In the genomic region with DNA sequence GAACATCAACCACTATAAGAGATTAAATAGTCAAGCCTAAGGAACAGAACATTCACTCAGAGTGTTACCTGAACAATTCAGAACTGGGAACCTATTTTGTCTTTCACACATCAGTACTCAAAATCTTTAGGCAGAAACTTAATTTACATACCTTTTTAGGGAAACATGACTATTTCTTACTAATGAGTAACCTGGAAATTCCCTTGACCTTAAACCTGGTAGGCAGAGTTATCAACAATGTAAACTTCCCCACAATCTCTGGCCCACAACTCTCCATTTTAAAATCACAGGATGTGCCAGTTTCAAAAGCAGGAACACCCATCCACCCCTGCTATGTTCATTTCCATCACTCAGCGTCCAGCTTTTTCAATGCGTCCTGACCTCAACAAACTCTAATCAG, we compare ENCODE assay signal across 25 cellular contexts.
DNase-seq lines count a peak whose midpoint lies in the region; ATAC-seq, FAIRE-seq and TF ChIP-seq lines count a peak whose summit lies in the region.
"Had no signal": no experiment of that assay in that cellular context is flagged by ENCODE, and none has a peak within 500 bp of the region (broad histone marks: within the 10 kb centered on the region; RNA-seq: fewer than 3 reads in every experiment).

No MANE protein-coding gene starts in this region.

- no peak for TF ChIP-seq CTCF in GM10266 (IDR thresholded peaks at IDR 0.05; ENCODE audit: control insufficient read depth, insufficient read depth, low read depth, missing control alignments)

- H3K9me3 Mint-ChIP-seq in activated T-helper 17 cell treated with anti-CD3 and anti-CD28 coated beads, Interleukin-2, amount 50 U/mL, for 72 hours = no peaks in the 10 kb centered on the region
- H3K9me3 Mint-ChIP-seq: memory B cell; T-helper 1 cell treated with Interleukin-12 subunit alpha and Interleukin-12 subunit beta and Interleukin-4 antibody, amounts not matched to agents 30 μg/mL and 1 μg/mL, for 36 hours had no signal

- no peaks in the 10 kb centered on the region for H3K36me3 Mint-ChIP-seq in activated T-helper 17 cell treated with anti-CD3 and anti-CD28 coated beads, Interleukin-2, amount 50 U/mL, for 72 hours (ENCODE audit: low read depth)
- H3K36me3 Mint-ChIP-seq: memory B cell had no signal

- ATAC-seq in HG02798 (IDR thresholded peaks at IDR 0.05; ENCODE audit: poor library complexity, unreplicated experiment) (peak; percentile 52), HG02763 (IDR thresholded peaks at IDR 0.05; ENCODE audit: unreplicated experiment) (no peak), HG03439 (IDR thresholded peaks at IDR 0.05; ENCODE audit: unreplicated experiment) (no peak)
- peak; percentile 72 for ATAC-seq in activated T-helper 17 cell treated with anti-CD3 and anti-CD28 coated beads, Interleukin-2, amount 50 U/mL, for 72 hours (replicated peaks)
- ATAC-seq: esophagus mucosa, foreskin keratinocyte, heart right ventricle, left colon had no signal

- H3K4me1 Mint-ChIP-seq in activated T-helper 17 cell treated with anti-CD3 and anti-CD28 coated beads, Interleukin-2, amount 50 U/mL, for 72 hours = no peaks in the 10 kb centered on the region
- H3K4me1 Mint-ChIP-seq: memory B cell had no signal

- TF ChIP-seq POLR2A in GM12892 (IDR thresholded peaks at IDR 0.05; ENCODE audit: low read depth, low read length) = no peak

- H3K4me3 Mint-ChIP-seq in activated T-helper 17 cell treated with anti-CD3 and anti-CD28 coated beads, Interleukin-2, amount 50 U/mL, for 72 hours = no peak overlapping the region
- H3K4me3 Mint-ChIP-seq: memory B cell; T-helper 1 cell treated with Interleukin-12 subunit alpha and Interleukin-12 subunit beta and Interleukin-4 antibody, amounts not matched to agents 30 μg/mL and 1 μg/mL, for 36 hours had no signal

- H3K27me3 Mint-ChIP-seq in activated T-helper 17 cell treated with anti-CD3 and anti-CD28 coated beads, Interleukin-2, amount 50 U/mL, for 72 hours = peaks cover 15% of the 10 kb centered on the region

- FAIRE-seq in GM12892 (lab: Jason Lieb, UNC) = peak; percentile 17
- FAIRE-seq: GM18507 had no signal

- no peak overlapping the region for H3K27ac Mint-ChIP-seq in activated T-helper 17 cell treated with anti-CD3 and anti-CD28 coated beads, Interleukin-2, amount 50 U/mL, for 72 hours
- H3K27ac Mint-ChIP-seq: memory B cell; T-helper 1 cell treated with Interleukin-12 subunit alpha and Interleukin-12 subunit beta and Interleukin-4 antibody, amounts not matched to agents 30 μg/mL and 1 μg/mL, for 36 hours had no signal

- peak; percentile 5 for DNase-seq in GM10266 (ENCODE audit: extremely low spot score)
- DNase-seq in GM12892 (ENCODE audit: insufficient read length) = no peak
- DNase-seq in LoVo (ENCODE audit: low spot score) = no peak
- DNase-seq in hippocampal formation (lab: John Stamatoyannopoulos, UW) = no peak
- DNase-seq: activated CD4-positive, alpha-beta T cell treated with anti-CD3 and anti-CD28 coated beads for 1 hour; activated effector memory CD4-positive, alpha-beta T cell treated with anti-CD3 and anti-CD28 coated beads, Interleukin-2, amount 50 U/mL, for 16 hours; cortex of kidney; foreskin keratinocyte; HCEC 1CT; heart right ventricle; Kasumi-1; left colon; NCI-H1694; NCI-H2171 treated with DMSO at 0.1 percent for 48 hours; NCI-H526; sigmoid colon; upper lobe of left lung had no signal

Comparison
In these comparisons a context has a peak if more than half of its experiments do, and no peak if none do; other contexts are left out.
1. ATAC-seq: peak in HG02798 (single experiment) and activated T-helper 17 cell treated with anti-CD3 and anti-CD28 coated beads, Interleukin-2, amount 50 U/mL, for 72 hours (single experiment); none in HG02763 (single experiment) and HG03439 (single experiment).